12 cellular contexts compared by ENCODE assay signal in the genomic region with DNA sequence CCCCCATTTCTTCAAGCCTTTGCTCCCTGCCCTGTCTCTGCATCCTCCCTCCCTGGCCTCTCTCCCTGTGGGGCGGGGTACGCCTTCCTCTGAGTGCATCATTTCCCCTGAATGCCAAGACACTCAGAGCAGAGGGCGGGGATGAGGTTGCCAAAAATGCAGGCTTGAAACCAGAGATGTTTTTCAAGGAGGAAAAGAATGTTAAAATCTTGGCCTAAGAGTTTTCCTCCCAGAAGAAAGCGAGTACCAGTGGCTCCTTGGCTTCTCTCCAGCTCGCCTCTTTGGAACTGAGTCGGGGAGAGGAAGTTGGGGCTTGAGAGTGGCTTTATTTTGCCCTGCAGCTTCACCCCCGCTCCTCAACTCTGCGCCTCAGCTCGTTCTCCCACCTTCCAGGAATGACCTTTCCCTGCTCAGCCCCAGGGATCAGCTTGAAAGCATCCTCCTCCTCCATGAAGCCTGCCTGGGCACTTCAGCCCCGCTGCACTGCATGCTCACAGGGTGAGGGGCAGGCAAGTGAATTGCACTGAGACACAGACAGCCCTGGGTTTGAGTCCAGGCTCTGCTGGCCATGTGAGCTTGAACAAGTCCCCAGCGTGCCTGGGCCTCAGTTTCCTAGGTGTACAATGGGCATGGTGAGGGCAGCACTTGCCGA. TPM values are rescaled to one million over a fixed set of nuclear protein-coding genes. Genes with fewer than 3 reads are reported as not detected.
DNase-seq lines count a peak whose midpoint lies in the region; ATAC-seq, FAIRE-seq and TF ChIP-seq lines count a peak whose summit lies in the region.
"Had no signal": no experiment of that assay in that cellular context is flagged by ENCODE, and none has a peak within 500 bp of the region (broad histone marks: within the 10 kb centered on the region; RNA-seq: fewer than 3 reads in every experiment).

No MANE protein-coding gene starts in this region.

- no peak overlapping the region for H3K23ac ChIP-seq in H1 (ENCODE audit: insufficient read length)

- H3K9ac ChIP-seq in H1 (replicated peaks in 1 of 4; ENCODE audit: extremely low read depth in 1 of 4, low read depth in 3 of 4, low read length in 3 of 4), result no peak overlapping the region

- POLR2A ChIA-PET in H1 (lab: Charles Lee; ENCODE audit: partially characterized antibody), result interaction anchor here (1.0 kb wide), 1 partner anchor 9 kb away, joined by 3 read pairs; no protein-coding TSS in a partner anchor

- H3K9me3 ChIP-seq in H1 (ENCODE audit: insufficient read depth in 2 of 2, low read depth in 1 of 2, low read length in 1 of 2), result no peaks in the 10 kb centered on the region
- H3K9me3 ChIP-seq: neutrophil had no signal

- H3K79me2 ChIP-seq in H1 (ENCODE audit: control insufficient read depth in 1 of 2, insufficient read depth in 2 of 2, low read length in 2 of 2), result no peaks in the 10 kb centered on the region

- ATAC-seq in GM21717 (IDR thresholded peaks at IDR 0.05; ENCODE audit: unreplicated experiment) (no peak), HG02759 (IDR thresholded peaks at IDR 0.05; ENCODE audit: unreplicated experiment) (no peak)
- ATAC-seq: stimulated activated naive B cell treated with anti-CD40 and anti-IgM and Interleukin-4, amounts not matched to agents 10 μg/mL and 1 μg/mL and 100 μg/mL, for 72 hours had no signal

- H3K36me3 Mint-ChIP-seq in osteocyte (ENCODE audit: unreplicated experiment), result no peaks in the 10 kb centered on the region
- H3K36me3 Mint-ChIP-seq: stimulated activated naive B cell treated with anti-CD40 and anti-IgM and Interleukin-4, amounts not matched to agents 10 μg/mL and 1 μg/mL and 100 μg/mL, for 72 hours had no signal

- TF ChIP-seq CTCF in H1 (IDR thresholded peaks at IDR 0.05; ENCODE audit: control extremely low read depth in 1 of 3, insufficient read depth in 1 of 3, low read depth in 1 of 3, low read length in 3 of 3) (no peak), osteocyte (IDR thresholded peaks at IDR 0.05) (no peak)

- no peak overlapping the region for H3K4ac ChIP-seq in H1 (replicated peaks; ENCODE audit: insufficient read length, low read depth, low read length)

- CTCF ChIA-PET in H1 (lab: Charles Lee; ENCODE audit: partially characterized antibody), result interaction anchor here (0.7 to 2.7 kb wide), 5 partner anchors 11 to 54 kb away, joined by 3 to 6 read pairs (median 3); no protein-coding TSS in a partner anchor

- H3K4me3 ChIP-seq in H1 (ENCODE audit: extremely low read depth in 1 of 4, insufficient read depth in 2 of 4, low read depth in 3 of 4, low read length in 4 of 4), result no peak overlapping the region

- H3K4me1 ChIP-seq in H1 (replicated peaks in 1 of 4; ENCODE audit: control insufficient read depth in 3 of 4, insufficient read depth in 4 of 4, low read length in 3 of 4), result peaks cover 0 to 7% (median 4%) of the 10 kb centered on the region in 4 experiments; a peak in 6 of 7 replicates

- H3K36me3 ChIP-seq in H1 (ENCODE audit: control insufficient read depth in 2 of 4, insufficient read depth in 4 of 4, low read length in 3 of 4), result no peaks in the 10 kb centered on the region
- H3K36me3 ChIP-seq: neutrophil had no signal

- no peaks in the 10 kb centered on the region; the same call in none of the 2 replicates for H3K79me1 ChIP-seq in H1 (ENCODE audit: low read depth, low read length)

- peaks cover 0 to 4% (median 0%) of the 10 kb centered on the region in 4 experiments; a peak in 1 of 7 replicates for H3K27me3 ChIP-seq in H1 (replicated peaks in 1 of 4; ENCODE audit: control insufficient read depth in 3 of 4, extremely low read depth in 1 of 4, insufficient read depth in 3 of 4, low read length in 3 of 4)

- no peak overlapping the region for H2AK5ac ChIP-seq in H1 (ENCODE audit: low read depth, low read length)

- no peak for TF ChIP-seq RAD21 in H1 (IDR thresholded peaks at IDR 0.05 in 1 of 2, conservative IDR thresholded peaks at IDR 0.05 in 1 of 2; ENCODE audit: low read depth in 2 of 2, low read length in 2 of 2)

- H3K27ac ChIP-seq in H1 (ENCODE audit: low read depth, low read length), result no peak overlapping the region
- H3K27ac ChIP-seq: epithelial cell of prostate, neutrophil had no signal

- DNase-seq in Ammon's horn (ENCODE audit: low spot score) (peak; percentile 29), MV-4-11 (lab: John Stamatoyannopoulos, UW) (peak; percentile 42), H1 (ENCODE audit: low read depth in 1 of 2, low spot score in 2 of 2) (no peak), osteocyte (ENCODE audit: extremely low spot score, unreplicated experiment) (peak; percentile 87)
- no peak for DNase-seq in stimulated activated CD4-positive, alpha-beta T cell treated with anti-CD3 and anti-CD28 coated beads, Interleukin-2, amount 100 ng/mL, for 24 hours
- DNase-seq in activated CD4-positive, alpha-beta T cell treated with anti-CD3 and anti-CD28 coated beads, Interleukin-2, amount 50 U/mL, for 4 hours, result no peak
- DNase-seq: NCI-H526 treated with DMSO at 0.1 percent for 48 hours; stimulated activated naive B cell treated with anti-CD40 and anti-IgM and Interleukin-4, amounts not matched to agents 10 μg/mL and 1 μg/mL and 100 μg/mL, for 72 hours had no signal

- H3K4me2 ChIP-seq in H1 (ENCODE audit: insufficient read depth in 1 of 2, low read depth in 2 of 2, low read length in 2 of 2), result no peak overlapping the region

- H4K91ac ChIP-seq in H1 (replicated peaks; ENCODE audit: insufficient read length, low read length), result no peak overlapping the region

- peak overlapping the region; percentile 73; the same call in 1 of the 2 replicates for H2BK5ac ChIP-seq in H1 (ENCODE audit: low read depth, low read length)

- 73% methylated on average over 12 of the region's 12 CpGs; no CpG with 5 or more reads in 1 of the 2 experiments for WGBS in H1 (ENCODE audit: extremely low coverage in 1 of 2, insufficient coverage in 1 of 2, insufficient read length in 1 of 2, insufficient replicate concordance in 2 of 2, low coverage in 1 of 2, low lambda C conversion rate in 2 of 2, missing lambda C conversion rate in 1 of 2), 2 experiments

- H3K9me3 Mint-ChIP-seq in osteocyte (ENCODE audit: unreplicated experiment), result no peaks in the 10 kb centered on the region

- H3K27me3 Mint-ChIP-seq in osteocyte (ENCODE audit: unreplicated experiment), result peaks cover 9% of the 10 kb centered on the region

- no peak overlapping the region for H3K56ac ChIP-seq in H1 (replicated peaks; ENCODE audit: insufficient read length, low read depth, low read length)

- peak overlapping the region; percentile 32 for H4K8ac ChIP-seq in H1 (ENCODE audit: extremely low read depth, insufficient read depth, low read length)

- no peak for TF ChIP-seq EP300 in H1 (IDR thresholded peaks at IDR 0.05; ENCODE audit: borderline replicate concordance in 1 of 2, low read depth in 2 of 2, low read length in 2 of 2)

- H3K4me3 Mint-ChIP-seq in osteocyte (ENCODE audit: unreplicated experiment), result no peak overlapping the region
- H3K4me3 Mint-ChIP-seq: stimulated activated naive B cell treated with anti-CD40 and anti-IgM and Interleukin-4, amounts not matched to agents 10 μg/mL and 1 μg/mL and 100 μg/mL, for 72 hours had no signal

- H3K14ac ChIP-seq in H1 (ENCODE audit: insufficient read length), result no peak overlapping the region

- no peak overlapping the region for H4K5ac ChIP-seq in H1 (ENCODE audit: insufficient read length, low read depth, low read length)

- H2BK15ac ChIP-seq in H1 (ENCODE audit: low read length), result no peak overlapping the region

- H2AFZ ChIP-seq in H1 (ENCODE audit: low read length), result no peak overlapping the region; the same call in 1 of the 2 replicates

- H3K23me2 ChIP-seq in H1 (ENCODE audit: low read depth, low read length), result peaks cover 16% of the 10 kb centered on the region

- peak overlapping the region; percentile 87; the same call in 1 of the 2 replicates for H2BK12ac ChIP-seq in H1 (ENCODE audit: low read depth, low read length)

- no peak for FAIRE-seq in H1 (lab: Jason Lieb, UNC)

- H3K27ac Mint-ChIP-seq in osteocyte (ENCODE audit: unreplicated experiment), result peak overlapping the region; percentile 89
- H3K27ac Mint-ChIP-seq: stimulated activated naive B cell treated with anti-CD40 and anti-IgM and Interleukin-4, amounts not matched to agents 10 μg/mL and 1 μg/mL and 100 μg/mL, for 72 hours had no signal

- peaks cover 28% of the 10 kb centered on the region for H3K4me1 Mint-ChIP-seq in osteocyte (ENCODE audit: unreplicated experiment)
- H3K4me1 Mint-ChIP-seq: stimulated activated naive B cell treated with anti-CD40 and anti-IgM and Interleukin-4, amounts not matched to agents 10 μg/mL and 1 μg/mL and 100 μg/mL, for 72 hours had no signal

- TF ChIP-seq POLR2A in H1 (IDR thresholded peaks at IDR 0.05; ENCODE audit: control extremely low read depth in 1 of 2, low read depth in 2 of 2, low read length in 2 of 2), result no peak

- no peak overlapping the region for H3K18ac ChIP-seq in H1 (ENCODE audit: extremely low read depth, low read length)

- peaks cover 0 to 14% of the 10 kb centered on the region in 2 experiments for H4K20me1 ChIP-seq in H1 (replicated peaks in 1 of 2; ENCODE audit: control insufficient read depth in 1 of 2, insufficient read depth in 2 of 2, low read length in 2 of 2)

- no peak overlapping the region for H2BK120ac ChIP-seq in H1 (replicated peaks; ENCODE audit: low read depth, low read length)

- H2BK20ac ChIP-seq in H1 (ENCODE audit: low read length), result no peak overlapping the region

TF ChIP-seq in H1, 55 proteins besides CTCF, POLR2A, EP300 and RAD21 (continues in another document):
- TF ChIP-seq NRF1 (IDR thresholded peaks at IDR 0.05; ENCODE audit: low read depth, low read length) (no peak), PHF8 (conservative IDR thresholded peaks at IDR 0.05; ENCODE audit: low read depth, low read length) (no peak), TAF7 (optimal IDR thresholded peaks at IDR 0.05; ENCODE audit: borderline replicate concordance, low read depth, low read length) (no peak), TEAD4 (IDR thresholded peaks at IDR 0.05; ENCODE audit: low read depth, low read length) (no peak), ASH2L (IDR thresholded peaks at IDR 0.05; ENCODE audit: low read length) (no peak), SIN3A (conservative IDR thresholded peaks at IDR 0.05 in 1 of 2, IDR thresholded peaks at IDR 0.05 in 1 of 2; ENCODE audit: low read depth in 1 of 2, low read length in 2 of 2) (no peak)
- TF ChIP-seq, protein P1, sequence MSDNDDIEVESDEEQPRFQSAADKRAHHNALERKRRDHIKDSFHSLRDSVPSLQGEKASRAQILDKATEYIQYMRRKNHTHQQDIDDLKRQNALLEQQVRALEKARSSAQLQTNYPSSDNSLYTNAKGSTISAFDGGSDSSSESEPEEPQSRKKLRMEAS (IDR thresholded peaks at IDR 0.05), result no peak

RNA-seq across cellular contexts. Expression of a gene that starts 57.5 kb away (rescaled TPM):
- total RNA-seq in H1 (2021; fragmentation: NEBNext Ultra II Directional; extraction: Animal tissue kit (Norgen Biotek cat#: 25700)), result 0.75 and 1.8 TPM in 2 replicates
- polyA plus RNA-seq in H1 (2011; rRNA removed), result 0.36 and 0.57 TPM in 2 replicates
- polyA plus RNA-seq in H1 (2011; cell fraction: cytosol; rRNA removed), result 0.32 TPM
- 1.2 TPM for polyA plus RNA-seq in H1 (2011; cell fraction: nucleus; rRNA removed)
- 0.33 to 1.2 TPM (median 0.82 TPM) in 4 replicates for polyA plus RNA-seq in H1 (2012, experiment 1 of 2)
- polyA plus RNA-seq in H1 (2012, experiment 2 of 2), result 0.18 TPM
- polyA plus RNA-seq in H1 (2013, experiment 1 of 2), result 1.4 TPM
- 1.1 TPM for polyA plus RNA-seq in H1 (2013, experiment 2 of 2)
- 1.0 and 1.8 TPM in 2 replicates for polyA minus RNA-seq in H1 (2011; rRNA and poly(A)+ RNA removed)
- polyA minus RNA-seq in H1 (2011; cell fraction: cytosol; rRNA and poly(A)+ RNA removed), result 1.3 TPM
- 0.60 TPM for polyA minus RNA-seq in H1 (2011; cell fraction: nucleus; rRNA and poly(A)+ RNA removed)
- total RNA-seq in osteocyte, result 3.0 and 6.7 TPM in 2 replicates

Comparison
In these comparisons a context has a peak if more than half of its experiments do, and no peak if none do; other contexts are left out.
1. DNase-seq: peak in Ammon's horn (single experiment), MV-4-11 (single experiment) and osteocyte (single experiment); none in H1 (0 of 2), stimulated activated CD4-positive, alpha-beta T cell treated with anti-CD3 and anti-CD28 coated beads, Interleukin-2, amount 100 ng/mL, for 24 hours (0 of 2) and activated CD4-positive, alpha-beta T cell treated with anti-CD3 and anti-CD28 coated beads, Interleukin-2, amount 50 U/mL, for 4 hours (0 of 2).